In the genomic region with DNA sequence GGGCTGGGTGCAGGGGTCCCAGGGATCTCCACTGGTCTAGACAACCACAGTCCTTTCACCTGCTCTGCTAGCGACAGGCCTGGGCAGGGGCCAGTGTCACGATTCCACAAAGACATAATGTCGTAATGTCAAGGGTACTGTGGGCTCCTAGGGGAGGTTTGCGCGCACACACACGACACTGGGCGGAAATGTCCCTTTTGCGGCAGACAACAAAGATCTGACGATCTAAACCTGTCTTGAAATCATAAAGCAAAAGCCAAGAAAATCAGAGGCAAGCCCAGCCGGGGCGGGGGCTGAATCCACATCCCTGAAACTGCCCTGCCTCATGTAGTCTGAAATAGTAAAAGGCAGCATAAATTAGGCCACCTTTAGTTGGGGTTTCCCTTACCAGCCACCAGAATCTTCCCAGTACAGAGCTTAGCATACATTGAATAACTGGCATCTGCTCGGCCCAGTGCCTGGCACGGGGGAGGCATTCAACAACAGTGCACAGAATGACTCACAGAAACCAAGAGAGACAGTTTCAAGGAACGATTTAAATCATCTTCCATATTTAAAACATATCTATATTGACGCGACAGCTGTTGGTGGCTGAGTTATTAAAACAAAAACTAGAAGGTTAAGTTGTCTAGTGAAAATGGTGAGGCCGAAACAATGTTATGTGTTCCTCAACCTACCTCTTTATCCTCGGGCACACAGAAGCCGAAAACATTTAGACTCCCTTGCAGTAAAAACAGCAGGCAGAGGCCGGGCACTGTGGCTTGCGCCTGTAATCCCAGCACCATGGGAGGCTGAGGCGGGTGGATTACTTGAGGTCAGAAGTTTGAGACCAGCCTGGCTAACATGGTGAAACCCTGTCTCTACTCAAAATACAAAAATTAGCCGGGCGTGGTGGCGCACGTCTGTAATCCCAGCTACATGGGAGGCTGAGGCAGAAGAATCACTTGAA, we compare ENCODE assay signal across 8 cellular contexts.
DNase-seq lines count a peak whose midpoint lies in the region; ATAC-seq and TF ChIP-seq lines count a peak whose summit lies in the region.

No MANE protein-coding gene starts in this region.

- H3K4me3 Mint-ChIP-seq in activated CD4-positive, alpha-beta T cell treated with anti-CD3 and anti-CD28 coated beads for 36 hours: peak overlapping the region; percentile 31
- H3K4me3 Mint-ChIP-seq in activated CD4-positive, alpha-beta T cell treated with anti-CD3 and anti-CD28 coated beads, Interleukin-2, amount 10 ng/mL, durations not matched to agents 24 days and 14 days: no peak overlapping the region
- H3K4me3 Mint-ChIP-seq in activated naive CD8-positive, alpha-beta T cell treated with anti-CD3 and anti-CD28 coated beads for 36 hours: no peak overlapping the region

- CTCF ChIA-PET in activated CD4-positive, alpha-beta T cell treated with anti-CD3 and anti-CD28 coated beads for 36 hours (lab: Charles Lee): interaction anchor here (0.6 to 1.5 kb wide), 5 partner anchors 13 to 405 kb away, joined by 3 to 4 read pairs (median 3); no protein-coding TSS in a partner anchor

- intact Hi-C loops in activated CD4-positive, alpha-beta T cell treated with anti-CD3 and anti-CD28 coated beads for 36 hours (cut with DNase I, micrococcal nuclease): loop anchor here (1.0 to 10.0 kb wide), 6 partner anchors 93 to 320 kb away; partner anchors contain the start of genes MYO10 (in 1 of the 2) and ZNF622 (in 1 of the 2)
- intact Hi-C loops in activated CD4-positive, alpha-beta T cell treated with anti-CD3 and anti-CD28 coated beads, Interleukin-2, amount 10 ng/mL, durations not matched to agents 24 days and 14 days (cut with micrococcal nuclease): loop anchor here (2.0 to 10.0 kb wide), 2 partner anchors 150 to 168 kb away; partner anchors contain the start of genes MYO10 and RETREG1
- intact Hi-C loops in body of pancreas (cut with DNase I) (no loop called here), Right ventricle myocardium inferior (cut with DNase I) (no loop called here)

- DNase-seq in activated CD4-positive, alpha-beta T cell treated with anti-CD3 and anti-CD28 coated beads for 36 hours: peak; percentile 79
- no peak for DNase-seq in activated CD4-positive, alpha-beta T cell treated with anti-CD3 and anti-CD28 coated beads, Interleukin-2, amount 10 ng/mL, durations not matched to agents 24 days and 14 days
- DNase-seq in activated naive CD8-positive, alpha-beta T cell treated with anti-CD3 and anti-CD28 coated beads for 36 hours: peak; percentile 12
- DNase-seq in stimulated activated CD8-positive, alpha-beta memory T cell treated with anti-CD3 and anti-CD28 coated beads, Interleukin-15, amount 100 ng/mL, for 48 hours (ENCODE audit: low read depth in 2 of 2): peak; percentile 22 to 50
- DNase-seq in body of pancreas (no peak), Right ventricle myocardium inferior (ENCODE audit: missing footprints) (no peak), GOT3 (lab: John Stamatoyannopoulos, UW) (no peak)

- TF ChIP-seq POLR2A in body of pancreas (IDR thresholded peaks at IDR 0.05): no peak

- WGBS in body of pancreas, 2 donors: 70 to 78% methylated on average over 25 to 26 of the region's 26 CpGs

- no peak overlapping the region for H3K27ac ChIP-seq in body of pancreas

- H3K4me1 Mint-ChIP-seq in activated CD4-positive, alpha-beta T cell treated with anti-CD3 and anti-CD28 coated beads for 36 hours: peaks cover 24% of the 10 kb centered on the region
- H3K4me1 Mint-ChIP-seq in activated CD4-positive, alpha-beta T cell treated with anti-CD3 and anti-CD28 coated beads, Interleukin-2, amount 10 ng/mL, durations not matched to agents 24 days and 14 days: peaks cover 4% of the 10 kb centered on the region
- peaks cover 14% of the 10 kb centered on the region for H3K4me1 Mint-ChIP-seq in activated naive CD8-positive, alpha-beta T cell treated with anti-CD3 and anti-CD28 coated beads for 36 hours

- peak overlapping the region; percentile 45 for H3K27ac Mint-ChIP-seq in activated CD4-positive, alpha-beta T cell treated with anti-CD3 and anti-CD28 coated beads for 36 hours
- H3K27ac Mint-ChIP-seq in activated CD4-positive, alpha-beta T cell treated with anti-CD3 and anti-CD28 coated beads, Interleukin-2, amount 10 ng/mL, durations not matched to agents 24 days and 14 days: no peak overlapping the region
- H3K27ac Mint-ChIP-seq in activated naive CD8-positive, alpha-beta T cell treated with anti-CD3 and anti-CD28 coated beads for 36 hours: no peak overlapping the region

- H3K27me3 ChIP-seq in body of pancreas: no peaks in the 10 kb centered on the region

- no peak for TF ChIP-seq CTCF in body of pancreas (IDR thresholded peaks at IDR 0.05)

- H3K36me3 Mint-ChIP-seq in activated CD4-positive, alpha-beta T cell treated with anti-CD3 and anti-CD28 coated beads for 36 hours (ENCODE audit: low read depth): no peaks in the 10 kb centered on the region
- H3K36me3 Mint-ChIP-seq in activated CD4-positive, alpha-beta T cell treated with anti-CD3 and anti-CD28 coated beads, Interleukin-2, amount 10 ng/mL, durations not matched to agents 24 days and 14 days (ENCODE audit: low read depth): no peaks in the 10 kb centered on the region
- no peaks in the 10 kb centered on the region for H3K36me3 Mint-ChIP-seq in activated naive CD8-positive, alpha-beta T cell treated with anti-CD3 and anti-CD28 coated beads for 36 hours

- ATAC-seq in activated CD4-positive, alpha-beta T cell treated with anti-CD3 and anti-CD28 coated beads for 36 hours: peak; percentile 98
- peak; percentile 98 for ATAC-seq in HG03097 (IDR thresholded peaks at IDR 0.05; ENCODE audit: low FRiP score, unreplicated experiment)
- ATAC-seq in body of pancreas: no peak
- no peak for ATAC-seq in Right ventricle myocardium inferior

- H3K4me1 ChIP-seq in body of pancreas: peaks cover 28% of the 10 kb centered on the region

- no peaks in the 10 kb centered on the region for H3K9me3 Mint-ChIP-seq in activated CD4-positive, alpha-beta T cell treated with anti-CD3 and anti-CD28 coated beads for 36 hours (ENCODE audit: low read depth)
- H3K9me3 Mint-ChIP-seq in activated CD4-positive, alpha-beta T cell treated with anti-CD3 and anti-CD28 coated beads, Interleukin-2, amount 10 ng/mL, durations not matched to agents 24 days and 14 days: no peaks in the 10 kb centered on the region
- no peaks in the 10 kb centered on the region for H3K9me3 Mint-ChIP-seq in activated naive CD8-positive, alpha-beta T cell treated with anti-CD3 and anti-CD28 coated beads for 36 hours

- no peak overlapping the region for H3K4me3 ChIP-seq in body of pancreas

- peaks cover 5 to 6% of the 10 kb centered on the region in 2 donors for H3K36me3 ChIP-seq in body of pancreas (replicated peaks in 1 of 2; ENCODE audit: insufficient read depth in 1 of 2, low read depth in 2 of 2)

- H3K27me3 Mint-ChIP-seq in activated CD4-positive, alpha-beta T cell treated with anti-CD3 and anti-CD28 coated beads for 36 hours: peaks cover 16% of the 10 kb centered on the region
- H3K27me3 Mint-ChIP-seq in activated CD4-positive, alpha-beta T cell treated with anti-CD3 and anti-CD28 coated beads, Interleukin-2, amount 10 ng/mL, durations not matched to agents 24 days and 14 days: no peaks in the 10 kb centered on the region
- no peaks in the 10 kb centered on the region for H3K27me3 Mint-ChIP-seq in activated naive CD8-positive, alpha-beta T cell treated with anti-CD3 and anti-CD28 coated beads for 36 hours

- POLR2A ChIA-PET in activated CD4-positive, alpha-beta T cell treated with anti-CD3 and anti-CD28 coated beads for 36 hours (lab: Charles Lee): interaction anchor here (0.6 kb wide), 1 partner anchor 26 kb away, joined by 3 read pairs; no protein-coding TSS in a partner anchor

- H3K9me3 ChIP-seq in body of pancreas: no peaks in the 10 kb centered on the region

Comparison
In these comparisons a context has a peak if more than half of its experiments do, and no peak if none do; other contexts are left out.
1. DNase-seq: peak in activated CD4-positive, alpha-beta T cell treated with anti-CD3 and anti-CD28 coated beads for 36 hours (single experiment), activated naive CD8-positive, alpha-beta T cell treated with anti-CD3 and anti-CD28 coated beads for 36 hours (single experiment) and stimulated activated CD8-positive, alpha-beta memory T cell treated with anti-CD3 and anti-CD28 coated beads, Interleukin-15, amount 100 ng/mL, for 48 hours (2 of 2); none in activated CD4-positive, alpha-beta T cell treated with anti-CD3 and anti-CD28 coated beads, Interleukin-2, amount 10 ng/mL, durations not matched to agents 24 days and 14 days (single experiment), body of pancreas (0 of 4), Right ventricle myocardium inferior (single experiment) and GOT3 (single experiment).
2. ATAC-seq: peak in activated CD4-positive, alpha-beta T cell treated with anti-CD3 and anti-CD28 coated beads for 36 hours (single experiment) and HG03097 (single experiment); none in body of pancreas (single experiment) and Right ventricle myocardium inferior (single experiment).
3. intact Hi-C loops: an anchor here in activated CD4-positive, alpha-beta T cell treated with anti-CD3 and anti-CD28 coated beads for 36 hours (1.0 to 10.0 kb wide) and activated CD4-positive, alpha-beta T cell treated with anti-CD3 and anti-CD28 coated beads, Interleukin-2, amount 10 ng/mL, durations not matched to agents 24 days and 14 days (2.0 to 10.0 kb wide); none called in body of pancreas and Right ventricle myocardium inferior.